Comparison of ENCODE assay signal across 12 cellular contexts in the genomic region with DNA sequence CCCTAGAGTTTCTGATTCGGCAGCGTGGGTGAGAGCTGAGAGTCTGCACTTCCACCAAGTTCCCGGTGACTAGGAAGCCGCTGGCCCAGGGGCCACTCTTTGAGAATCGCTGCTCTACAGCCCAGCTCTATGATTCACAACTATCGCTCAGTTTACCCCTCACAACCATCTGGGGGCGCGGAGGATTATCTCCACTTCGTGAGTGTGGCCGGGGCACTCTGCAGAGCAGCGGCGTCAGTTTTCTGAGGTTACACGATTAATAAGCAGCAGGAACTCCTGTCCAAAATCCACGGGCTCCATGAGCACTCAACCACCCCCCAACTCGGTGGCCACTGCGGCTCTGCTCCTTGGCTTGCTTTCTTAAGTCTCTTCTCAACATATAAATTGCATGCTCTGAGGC.
"Had no signal": no experiment of that assay in that cellular context is flagged by ENCODE, and none has a peak within 500 bp of the region (broad histone marks: within the 10 kb centered on the region; RNA-seq: fewer than 3 reads in every experiment).

No MANE protein-coding gene starts in this region.

- H3K9me3 ChIP-seq: adrenal gland, left ventricle myocardium inferior had no signal

- H3K4me3 ChIP-seq: adrenal gland, left ventricle myocardium inferior had no signal

- H3K27me3 ChIP-seq: adrenal gland had no signal

- H3K27ac Mint-ChIP-seq: activated CD4-positive, alpha-beta T cell treated with anti-CD3 and anti-CD28 coated beads, Interleukin-2, amount 10 ng/mL, durations not matched to agents 7 days and 5 days; T-helper 1 cell treated with Interleukin-12 subunit alpha and Interleukin-12 subunit beta and Interleukin-4 antibody, amounts not matched to agents 30 μg/mL and 1 μg/mL, for 36 hours had no signal

- H3K36me3 ChIP-seq: adrenal gland, left ventricle myocardium inferior had no signal

- H3K4me1 ChIP-seq: adrenal gland, left ventricle myocardium inferior had no signal

- H3K27ac ChIP-seq: adrenal gland, left ventricle myocardium inferior had no signal

- H3K4me3 Mint-ChIP-seq: activated CD4-positive, alpha-beta T cell treated with anti-CD3 and anti-CD28 coated beads, Interleukin-2, amount 10 ng/mL, durations not matched to agents 7 days and 5 days; T-helper 1 cell treated with Interleukin-12 subunit alpha and Interleukin-12 subunit beta and Interleukin-4 antibody, amounts not matched to agents 30 μg/mL and 1 μg/mL, for 36 hours had no signal

- ATAC-seq: right cardiac atrium had no signal

- DNase-seq: activated CD4-positive, alpha-beta T cell treated with anti-CD3 and anti-CD28 coated beads, Interleukin-2, amount 10 ng/mL, durations not matched to agents 7 days and 5 days; activated CD4-positive, CD25-positive, alpha-beta regulatory T cell; activated naive CD4-positive, alpha-beta T cell treated with anti-CD3 and anti-CD28 coated beads, Interleukin-2, amount 50 U/mL, for 16 hours; adrenal gland; cortex of kidney; effector memory CD4-positive, alpha-beta T cell; left ventricle myocardium inferior; mesenchymal stem cell; right cardiac atrium; stimulated activated CD4-positive, alpha-beta T cell treated with anti-CD3 and anti-CD28 coated beads, Interleukin-2, amount 100 ng/mL, for 24 hours; stimulated activated naive CD4-positive, alpha-beta T cell treated with Interleukin-2 at 50 U/mL for 16 hours had no signal

- H3K9me3 Mint-ChIP-seq: activated CD4-positive, alpha-beta T cell treated with anti-CD3 and anti-CD28 coated beads, Interleukin-2, amount 10 ng/mL, durations not matched to agents 7 days and 5 days; T-helper 1 cell treated with Interleukin-12 subunit alpha and Interleukin-12 subunit beta and Interleukin-4 antibody, amounts not matched to agents 30 μg/mL and 1 μg/mL, for 36 hours had no signal

- H3K27me3 Mint-ChIP-seq: activated CD4-positive, alpha-beta T cell treated with anti-CD3 and anti-CD28 coated beads, Interleukin-2, amount 10 ng/mL, durations not matched to agents 7 days and 5 days had no signal
